11 cellular contexts compared by ENCODE assay signal in the genomic region with DNA sequence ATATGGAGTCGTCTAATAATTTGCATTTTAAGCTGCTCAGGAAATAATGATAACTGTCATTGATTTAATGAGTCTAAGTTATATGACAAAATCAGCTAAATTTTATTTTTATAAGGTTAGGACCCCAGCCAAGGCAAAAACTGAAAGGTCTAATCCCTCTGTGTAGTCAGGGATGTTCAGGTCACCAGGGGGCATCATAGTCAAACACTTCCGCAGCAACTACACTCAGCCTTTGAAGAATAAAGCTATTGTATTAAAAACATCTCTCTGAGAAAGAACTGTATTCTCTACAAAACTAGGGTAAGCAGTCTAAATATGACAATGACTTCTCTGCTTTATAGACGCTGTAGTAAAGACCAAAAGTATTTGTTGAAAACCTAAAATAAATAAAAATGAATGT. TPM values are rescaled to one million over a fixed set of nuclear protein-coding genes. Genes with fewer than 3 reads are reported as not detected.
DNase-seq lines count a peak whose midpoint lies in the region; TF ChIP-seq lines count a peak whose summit lies in the region.
"Had no signal": no experiment of that assay in that cellular context is flagged by ENCODE, and none has a peak within 500 bp of the region (broad histone marks: within the 10 kb centered on the region; RNA-seq: fewer than 3 reads in every experiment).

No MANE protein-coding gene starts in this region.

- intact Hi-C loops in esophagus muscularis mucosa (cut with DNase I) = no loop called here

- H3K27ac Mint-ChIP-seq in endodermal cell = no peak overlapping the region
- no peak overlapping the region for H3K27ac Mint-ChIP-seq in activated naive CD8-positive, alpha-beta T cell treated with anti-CD3 and anti-CD28 coated beads for 36 hours

- peaks cover 87% of the 10 kb centered on the region for H3K36me3 ChIP-seq in endodermal cell (ENCODE audit: control insufficient read depth, insufficient read depth, low read length)
- peaks cover 30 to 97% (median 89%) of the 10 kb centered on the region in 4 donors for H3K36me3 ChIP-seq in esophagus muscularis mucosa

- H3K27ac ChIP-seq in endodermal cell (ENCODE audit: low read depth, low read length) (no peak overlapping the region), esophagus muscularis mucosa (replicated peaks in 1 of 4) (no peak overlapping the region)

- TF ChIP-seq EP300 in esophagus muscularis mucosa (IDR thresholded peaks at IDR 0.05) = no peak

- TF ChIP-seq POLR2A in esophagus muscularis mucosa (IDR thresholded peaks at IDR 0.05; ENCODE audit: low read depth) = no peak

- no peaks in the 10 kb centered on the region for H3K4me1 Mint-ChIP-seq in endodermal cell
- no peaks in the 10 kb centered on the region for H3K4me1 Mint-ChIP-seq in activated naive CD8-positive, alpha-beta T cell treated with anti-CD3 and anti-CD28 coated beads for 36 hours

- TF ChIP-seq CTCF in endodermal cell (conservative IDR thresholded peaks at IDR 0.05) (peak; percentile 81), esophagus muscularis mucosa (IDR thresholded peaks at IDR 0.05) (no peak)

- H3K27me3 Mint-ChIP-seq in endodermal cell (ENCODE audit: insufficient read depth) = no peaks in the 10 kb centered on the region
- H3K27me3 Mint-ChIP-seq in activated naive CD8-positive, alpha-beta T cell treated with anti-CD3 and anti-CD28 coated beads for 36 hours = no peaks in the 10 kb centered on the region

- H3K9me3 ChIP-seq in endodermal cell (ENCODE audit: control insufficient read depth, low read length) (no peaks in the 10 kb centered on the region), esophagus muscularis mucosa (no peaks in the 10 kb centered on the region)

- no peak overlapping the region for H3K4me3 Mint-ChIP-seq in endodermal cell
- no peak overlapping the region for H3K4me3 Mint-ChIP-seq in activated naive CD8-positive, alpha-beta T cell treated with anti-CD3 and anti-CD28 coated beads for 36 hours

- H3K9ac ChIP-seq in endodermal cell (ENCODE audit: extremely low read depth, low read length, poor library complexity, severe bottlenecking) = no peak overlapping the region

- no peaks in the 10 kb centered on the region for H3K27me3 ChIP-seq in endodermal cell (ENCODE audit: control insufficient read depth, insufficient read depth, low read length, poor library complexity, severe bottlenecking)
- no peaks in the 10 kb centered on the region for H3K27me3 ChIP-seq in esophagus muscularis mucosa

- WGBS in endodermal cell (ENCODE audit: insufficient coverage in 1 of 2, insufficient read length in 1 of 2), 2 experiments = 71 to 90% methylated on average over 1 to 2 of the region's 3 CpGs
- WGBS in esophagus muscularis mucosa = 72% methylated on average over 3 of the region's 3 CpGs

- H3K36me3 Mint-ChIP-seq in endodermal cell (ENCODE audit: low read depth) = peaks cover 72% of the 10 kb centered on the region
- peaks cover 11% of the 10 kb centered on the region for H3K36me3 Mint-ChIP-seq in activated naive CD8-positive, alpha-beta T cell treated with anti-CD3 and anti-CD28 coated beads for 36 hours

- H3K9me3 Mint-ChIP-seq in endodermal cell = no peaks in the 10 kb centered on the region
- H3K9me3 Mint-ChIP-seq in activated naive CD8-positive, alpha-beta T cell treated with anti-CD3 and anti-CD28 coated beads for 36 hours = no peaks in the 10 kb centered on the region

- DNase-seq in NCI-H2171 treated with DMSO at 0.1 percent for 48 hours (lab: John Stamatoyannopoulos, UW) (peak; percentile 56), NCI-H2171 (lab: John Stamatoyannopoulos, UW) (no peak), NCI-H460 (ENCODE audit: extremely low read depth, low read depth) (peak; percentile 11), endodermal cell (no peak), pons (ENCODE audit: low spot score) (peak; percentile 92), cerebellum (ENCODE audit: low spot score) (no peak), esophagus muscularis mucosa (ENCODE audit: extremely low spot score) (no peak)
- no peak for DNase-seq in activated naive CD8-positive, alpha-beta T cell treated with anti-CD3 and anti-CD28 coated beads for 36 hours
- DNase-seq: activated T-cell treated with anti-CD3 and anti-CD28 coated beads for 4 hours, AML-193, NCI-H774 had no signal

- H3K4me3 ChIP-seq in endodermal cell (ENCODE audit: low read length) (no peak overlapping the region), esophagus muscularis mucosa (no peak overlapping the region)

- H3K4me1 ChIP-seq in endodermal cell (ENCODE audit: control insufficient read depth, insufficient read depth, low read length) (no peaks in the 10 kb centered on the region), esophagus muscularis mucosa (no peaks in the 10 kb centered on the region)

RNA-seq across cellular contexts. Expression of a gene that starts 15.0 kb away (rescaled TPM):
- total RNA-seq in NCI-H460 (2014; rRNA removed; shearing (Covaris generic)) = 52.7 and 60.3 TPM in 2 replicates
- 56.8 and 90.2 TPM in 2 replicates for polyA plus RNA-seq in NCI-H460 (2014; cell fraction: nucleus; rRNA removed)
- total RNA-seq in endodermal cell = 10 to 100 TPM; 33.4 to 37.7 TPM
- polyA plus RNA-seq in endodermal cell (2013, experiment 1 of 2) = 46.1 TPM
- polyA plus RNA-seq in endodermal cell (2013, experiment 2 of 2) = 48.0 TPM
- total RNA-seq in cerebellum = 32.2 TPM
- total RNA-seq in esophagus muscularis mucosa = 10 to 100 TPM; 18.9 to 24.2 (median 21.3) TPM
- 10 to 100 TPM; 62.1 to 66.9 TPM for total RNA-seq in activated naive CD8-positive, alpha-beta T cell treated with anti-CD3 and anti-CD28 coated beads for 36 hours

RNA-seq across cellular contexts. Expression of a gene that starts 25.8 kb away (rescaled TPM):
- 3.9 and 4.4 TPM in 2 replicates for total RNA-seq in NCI-H460 (2014; rRNA removed; shearing (Covaris generic))
- 3.7 and 6.0 TPM in 2 replicates for polyA plus RNA-seq in NCI-H460 (2014; cell fraction: nucleus; rRNA removed)
- 10 to 100 TPM; 12.0 to 14.2 TPM for total RNA-seq in endodermal cell
- polyA plus RNA-seq in endodermal cell (2013, experiment 1 of 2) = 6.0 TPM
- polyA plus RNA-seq in endodermal cell (2013, experiment 2 of 2) = 7.5 TPM
- total RNA-seq in cerebellum = 3.2 TPM
- total RNA-seq in esophagus muscularis mucosa = 1 to 10 TPM; 3.6 to 5.0 (median 4.3) TPM
- total RNA-seq in activated naive CD8-positive, alpha-beta T cell treated with anti-CD3 and anti-CD28 coated beads for 36 hours = 1 to 10 TPM; 6.6 to 7.6 TPM

Comparison
In these comparisons a context has a peak if more than half of its experiments do, and no peak if none do; other contexts are left out.
1. DNase-seq: peak in NCI-H2171 treated with DMSO at 0.1 percent for 48 hours (single experiment), NCI-H460 (single experiment) and pons (single experiment); none in NCI-H2171 (single experiment), endodermal cell (single experiment), cerebellum (single experiment), esophagus muscularis mucosa (single experiment) and activated naive CD8-positive, alpha-beta T cell treated with anti-CD3 and anti-CD28 coated beads for 36 hours (single experiment).